ENCODE assay signal across 38 cellular contexts in the genomic region with DNA sequence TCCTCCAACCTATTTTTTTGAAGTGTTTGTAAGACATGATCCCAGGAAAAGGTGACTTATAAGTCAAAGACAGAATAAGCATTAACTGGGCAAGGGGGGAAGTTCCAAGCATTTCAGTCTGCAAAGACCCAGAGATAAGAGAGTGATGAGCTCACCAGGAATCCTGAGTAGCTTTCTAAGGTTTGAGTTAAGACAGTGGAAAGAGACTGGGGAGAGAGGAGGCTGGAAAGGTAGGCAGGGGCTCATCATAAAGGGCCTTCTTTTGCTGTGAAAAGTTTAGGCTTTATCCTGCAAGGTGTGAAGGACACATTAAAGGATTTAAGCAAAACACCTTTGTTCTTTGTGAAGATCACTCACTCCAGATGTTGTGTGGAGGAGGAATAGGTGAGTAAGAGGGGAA.
"Had no signal": no experiment of that assay in that cellular context is flagged by ENCODE, and none has a peak within 500 bp of the region (broad histone marks: within the 10 kb centered on the region; RNA-seq: fewer than 3 reads in every experiment).

No MANE protein-coding gene starts in this region.

- H3K4me1 Mint-ChIP-seq: activated naive CD4-positive, alpha-beta T cell treated with anti-CD3 and anti-CD28 coated beads, Interleukin-2, amount 10 ng/mL, durations not matched to agents 7 days and 5 days; activated naive CD4-positive, alpha-beta T cell treated with anti-CD3 and anti-CD28 coated beads, Interleukin-2, amount 50 U/mL, for 24 hours; activated naive CD8-positive, alpha-beta T cell treated with anti-CD3 and anti-CD28 coated beads for 36 hours; activated naive CD8-positive, alpha-beta T cell treated with anti-CD3 and anti-CD28 coated beads, Interleukin-2, amount 10 ng/mL, durations not matched to agents 7 days and 5 days; activated naive CD8-positive, alpha-beta T cell treated with anti-CD3 and anti-CD28 coated beads, Interleukin-2, amount 50 U/mL, for 24 hours; activated T-helper 17 cell treated with anti-CD3 and anti-CD28 coated beads, Interleukin-2, amount 50 U/mL, for 72 hours; central memory CD8-positive, alpha-beta T cell had no signal

- H3K27ac Mint-ChIP-seq: activated naive CD4-positive, alpha-beta T cell treated with anti-CD3 and anti-CD28 coated beads for 36 hours; activated naive CD4-positive, alpha-beta T cell treated with anti-CD3 and anti-CD28 coated beads, Interleukin-2, amount 10 ng/mL, durations not matched to agents 7 days and 5 days; activated naive CD4-positive, alpha-beta T cell treated with anti-CD3 and anti-CD28 coated beads, Interleukin-2, amount 50 U/mL, for 24 hours; activated naive CD4-positive, alpha-beta T cell treated with anti-CD3 and anti-CD28 coated beads, Interleukin-2, amount 50 U/mL, for 72 hours; activated naive CD8-positive, alpha-beta T cell; activated naive CD8-positive, alpha-beta T cell treated with anti-CD3 and anti-CD28 coated beads for 36 hours; activated naive CD8-positive, alpha-beta T cell treated with anti-CD3 and anti-CD28 coated beads, Interleukin-2, amount 10 ng/mL, durations not matched to agents 7 days and 5 days; activated naive CD8-positive, alpha-beta T cell treated with anti-CD3 and anti-CD28 coated beads, Interleukin-2, amount 50 U/mL, for 24 hours; activated T-cell treated with anti-CD3 and anti-CD28 coated beads, Interleukin-2, amount 50 U/mL, for 24 hours; activated T-cell treated with anti-CD3 and anti-CD28 coated beads, Interleukin-2, amount 50 U/mL, for 72 hours; activated T-helper 1 cell treated with anti-CD3 and anti-CD28 coated beads, Interleukin-12 subunit alpha, Interleukin-12 subunit beta, Interleukin-2, Interleukin-4 antibody, amounts not matched to agents 30 ng/mL and 10 ng/mL and 1 ng/mL, durations not matched to agents 14 hours and 24 hours and 36 hours; activated T-helper 17 cell treated with anti-CD3 and anti-CD28 coated beads, Interleukin-2, amount 50 U/mL, for 72 hours; activated T-helper 2 cell treated with anti-CD3 and anti-CD28 coated beads, Interferon-gamma antibody, Interleukin-2, Interleukin-4, amounts not matched to agents 10 μg/mL and 5 μg/mL and 100 μg/mL, durations not matched to agents 14 hours and 24 hours and 36 hours; brain had no signal

- H3K27ac ChIP-seq: adrenal gland, ascending aorta, body of pancreas, breast epithelium, cardiac muscle cell had no signal

- ATAC-seq: activated naive CD4-positive, alpha-beta T cell treated with anti-CD3 and anti-CD28 coated beads, Interleukin-2, amount 50 U/mL, for 72 hours; activated naive CD8-positive, alpha-beta T cell treated with anti-CD3 and anti-CD28 coated beads, Interleukin-2, amount 50 U/mL, for 24 hours; activated T-cell treated with anti-CD3 and anti-CD28 coated beads, Interleukin-2, amount 50 U/mL, for 4 hours; activated T-cell treated with anti-CD3 and anti-CD28 coated beads, Interleukin-2, amount 50 U/mL, for 72 hours; activated T-helper 17 cell treated with anti-CD3 and anti-CD28 coated beads, Interleukin-2, amount 50 U/mL, for 72 hours; body of pancreas had no signal

- H3K27me3 ChIP-seq: adrenal gland, ascending aorta, body of pancreas, breast epithelium, cardiac muscle cell had no signal

- H3K4me1 ChIP-seq: adrenal gland, ascending aorta, body of pancreas, breast epithelium had no signal

- H3K36me3 Mint-ChIP-seq: activated naive CD4-positive, alpha-beta T cell treated with anti-CD3 and anti-CD28 coated beads, Interleukin-2, amount 10 ng/mL, durations not matched to agents 7 days and 5 days; activated naive CD4-positive, alpha-beta T cell treated with anti-CD3 and anti-CD28 coated beads, Interleukin-2, amount 50 U/mL, for 24 hours; activated naive CD4-positive, alpha-beta T cell treated with anti-CD3 and anti-CD28 coated beads, Interleukin-2, amount 50 U/mL, for 72 hours; activated naive CD8-positive, alpha-beta T cell; activated naive CD8-positive, alpha-beta T cell treated with anti-CD3 and anti-CD28 coated beads for 36 hours; activated naive CD8-positive, alpha-beta T cell treated with anti-CD3 and anti-CD28 coated beads, Interleukin-2, amount 10 ng/mL, durations not matched to agents 7 days and 5 days; brain had no signal

- H3K36me3 ChIP-seq: adrenal gland, ascending aorta, breast epithelium, cardiac muscle cell had no signal

- H3K9me3 ChIP-seq: adrenal gland, ascending aorta, body of pancreas, breast epithelium had no signal

- H3K27me3 Mint-ChIP-seq: activated naive CD4-positive, alpha-beta T cell treated with anti-CD3 and anti-CD28 coated beads, Interleukin-2, amount 10 ng/mL, durations not matched to agents 7 days and 5 days; activated naive CD4-positive, alpha-beta T cell treated with anti-CD3 and anti-CD28 coated beads, Interleukin-2, amount 50 U/mL, for 24 hours; activated naive CD8-positive, alpha-beta T cell; activated naive CD8-positive, alpha-beta T cell treated with anti-CD3 and anti-CD28 coated beads for 36 hours; activated naive CD8-positive, alpha-beta T cell treated with anti-CD3 and anti-CD28 coated beads, Interleukin-2, amount 10 ng/mL, durations not matched to agents 7 days and 5 days; activated naive CD8-positive, alpha-beta T cell treated with anti-CD3 and anti-CD28 coated beads, Interleukin-2, amount 50 U/mL, for 24 hours; activated T-cell treated with anti-CD3 and anti-CD28 coated beads, Interleukin-2, amount 50 U/mL, for 24 hours; activated T-helper 17 cell treated with anti-CD3 and anti-CD28 coated beads, Interleukin-2, amount 50 U/mL, for 72 hours; central memory CD8-positive, alpha-beta T cell had no signal

- H3K4me3 Mint-ChIP-seq: activated naive CD4-positive, alpha-beta T cell treated with anti-CD3 and anti-CD28 coated beads for 36 hours; activated naive CD4-positive, alpha-beta T cell treated with anti-CD3 and anti-CD28 coated beads, Interleukin-2, amount 10 ng/mL, durations not matched to agents 7 days and 5 days; activated naive CD4-positive, alpha-beta T cell treated with anti-CD3 and anti-CD28 coated beads, Interleukin-2, amount 50 U/mL, for 24 hours; activated naive CD8-positive, alpha-beta T cell; activated naive CD8-positive, alpha-beta T cell treated with anti-CD3 and anti-CD28 coated beads for 36 hours; activated naive CD8-positive, alpha-beta T cell treated with anti-CD3 and anti-CD28 coated beads, Interleukin-2, amount 10 ng/mL, durations not matched to agents 7 days and 5 days; activated naive CD8-positive, alpha-beta T cell treated with anti-CD3 and anti-CD28 coated beads, Interleukin-2, amount 50 U/mL, for 24 hours; activated T-cell treated with anti-CD3 and anti-CD28 coated beads, Interleukin-2, amount 50 U/mL, for 24 hours; activated T-cell treated with anti-CD3 and anti-CD28 coated beads, Interleukin-2, amount 50 U/mL, for 4 hours; activated T-cell treated with anti-CD3 and anti-CD28 coated beads, Interleukin-2, amount 50 U/mL, for 72 hours; activated T-helper 1 cell treated with anti-CD3 and anti-CD28 coated beads, Interleukin-12 subunit alpha, Interleukin-12 subunit beta, Interleukin-2, Interleukin-4 antibody, amounts not matched to agents 30 ng/mL and 10 ng/mL and 1 ng/mL, durations not matched to agents 14 hours and 24 hours and 36 hours; activated T-helper 17 cell treated with anti-CD3 and anti-CD28 coated beads, Interleukin-2, amount 50 U/mL, for 72 hours; central memory CD8-positive, alpha-beta T cell had no signal

- DNase-seq: activated effector memory CD4-positive, alpha-beta T cell treated with anti-CD3 and anti-CD28 coated beads, Interleukin-2, amount 50 U/mL, for 16 hours; activated effector memory CD4-positive, alpha-beta T cell treated with Interleukin-2 at 50 U/mL for 16 hours; activated gamma-delta T cell; activated gamma-delta T cell treated with Interleukin-2 at 50 U/mL for 16 hours; activated naive CD4-positive, alpha-beta T cell; activated naive CD4-positive, alpha-beta T cell treated with anti-CD3 and anti-CD28 coated beads for 36 hours; activated naive CD4-positive, alpha-beta T cell treated with anti-CD3 and anti-CD28 coated beads, Interleukin-2, amount 10 ng/mL, durations not matched to agents 7 days and 5 days; activated naive CD4-positive, alpha-beta T cell treated with anti-CD3 and anti-CD28 coated beads, Interleukin-2, amount 50 U/mL, for 16 hours; activated naive CD4-positive, alpha-beta T cell treated with Interleukin-2 at 50 U/mL for 16 hours; activated naive CD8-positive, alpha-beta T cell treated with anti-CD3 and anti-CD28 coated beads for 36 hours; activated naive CD8-positive, alpha-beta T cell treated with anti-CD3 and anti-CD28 coated beads, Interleukin-2, amount 10 ng/mL, durations not matched to agents 7 days and 5 days; activated naive CD8-positive, alpha-beta T cell treated with anti-CD3 and anti-CD28 coated beads, Interleukin-2, amount 50 U/mL, for 24 hours; activated T-cell treated with anti-CD3 and anti-CD28 coated beads for 4 hours; activated T-cell treated with anti-CD3 and anti-CD28 coated beads, Interleukin-2, amount 50 U/mL, for 1 hour; activated T-cell treated with anti-CD3 and anti-CD28 coated beads, Interleukin-2, amount 50 U/mL, for 24 hours; activated T-cell treated with anti-CD3 and anti-CD28 coated beads, Interleukin-2, amount 50 U/mL, for 4 hours; activated T-cell treated with anti-CD3 and anti-CD28 coated beads, Interleukin-2, amount 50 U/mL, for 48 hours; activated T-cell treated with anti-CD3 and anti-CD28 coated beads, Interleukin-2, amount 50 U/mL, for 72 hours; adrenal gland; amniotic stem cell; amygdala; anterior cingulate cortex; aorta; body of pancreas; caudate nucleus; central memory CD4-positive, alpha-beta T cell; cerebellar nuclear complex had no signal

- H3K4me3 ChIP-seq: adrenal gland, ascending aorta, body of pancreas, breast epithelium, cardiac muscle cell had no signal

- H3K9me3 Mint-ChIP-seq: activated naive CD4-positive, alpha-beta T cell treated with anti-CD3 and anti-CD28 coated beads for 36 hours; activated naive CD4-positive, alpha-beta T cell treated with anti-CD3 and anti-CD28 coated beads, Interleukin-2, amount 10 ng/mL, durations not matched to agents 7 days and 5 days; activated naive CD4-positive, alpha-beta T cell treated with anti-CD3 and anti-CD28 coated beads, Interleukin-2, amount 50 U/mL, for 24 hours; activated naive CD4-positive, alpha-beta T cell treated with anti-CD3 and anti-CD28 coated beads, Interleukin-2, amount 50 U/mL, for 72 hours; activated naive CD8-positive, alpha-beta T cell treated with anti-CD3 and anti-CD28 coated beads for 36 hours; activated naive CD8-positive, alpha-beta T cell treated with anti-CD3 and anti-CD28 coated beads, Interleukin-2, amount 10 ng/mL, durations not matched to agents 7 days and 5 days; activated naive CD8-positive, alpha-beta T cell treated with anti-CD3 and anti-CD28 coated beads, Interleukin-2, amount 50 U/mL, for 24 hours; activated T-cell treated with anti-CD3 and anti-CD28 coated beads, Interleukin-2, amount 50 U/mL, for 24 hours; activated T-cell treated with anti-CD3 and anti-CD28 coated beads, Interleukin-2, amount 50 U/mL, for 4 hours; activated T-cell treated with anti-CD3 and anti-CD28 coated beads, Interleukin-2, amount 50 U/mL, for 72 hours; activated T-helper 1 cell treated with anti-CD3 and anti-CD28 coated beads, Interleukin-12 subunit alpha, Interleukin-12 subunit beta, Interleukin-2, Interleukin-4 antibody, amounts not matched to agents 30 ng/mL and 10 ng/mL and 1 ng/mL, durations not matched to agents 14 hours and 24 hours and 36 hours; activated T-helper 17 cell treated with anti-CD3 and anti-CD28 coated beads, Interleukin-2, amount 50 U/mL, for 72 hours; activated T-helper 2 cell treated with anti-CD3 and anti-CD28 coated beads, Interferon-gamma antibody, Interleukin-2, Interleukin-4, amounts not matched to agents 10 μg/mL and 5 μg/mL and 100 μg/mL, durations not matched to agents 14 hours and 24 hours and 36 hours had no signal
